Comparison of ENCODE assay signal across 20 cellular contexts in genomic region chr5:119427052-119427451, GRCh38. TPM values are rescaled to one million over a fixed set of nuclear protein-coding genes. Genes with fewer than 3 reads are reported as not detected.
DNase-seq lines count a peak whose midpoint lies in the region; ATAC-seq and TF ChIP-seq lines count a peak whose summit lies in the region.
"Had no signal": no experiment of that assay in that cellular context is flagged by ENCODE, and none has a peak within 500 bp of the region (broad histone marks: within the 10 kb centered on the region; RNA-seq: fewer than 3 reads in every experiment).

No MANE protein-coding gene starts in this region.

- H3K4me3 Mint-ChIP-seq in neural progenitor cell = no peak overlapping the region
- H3K4me3 Mint-ChIP-seq: CD8-positive, alpha-beta T cell; HFFc6 had no signal

- H3F3A ChIP-seq in neural progenitor cell (ENCODE audit: low read depth) = no peaks in the 10 kb centered on the region

- DNase-seq in body of pancreas (no peak), left lung (no peak), neural progenitor cell (ENCODE audit: low spot score) (no peak), posterior cingulate gyrus (no peak), occipital lobe (lab: John Stamatoyannopoulos, UW) (no peak), NCI-H1105 (lab: John Stamatoyannopoulos, UW) (no peak)
- DNase-seq: Calu3; CD8-positive, alpha-beta T cell; HFFc6; KG1; NCI-H1417; NCI-H187; NCI-H2227 treated with DMSO at 0.1 percent for 48 hours; NCI-H510A treated with DMSO at 0.1 percent for 48 hours; NCI-H774; SJCRH30 had no signal

- no peaks in the 10 kb centered on the region for H3K9me3 Mint-ChIP-seq in neural progenitor cell
- H3K9me3 Mint-ChIP-seq: CD8-positive, alpha-beta T cell had no signal

- H3K27me3 Mint-ChIP-seq in neural progenitor cell (ENCODE audit: insufficient read depth, low read depth) = peaks cover 2% of the 10 kb centered on the region

- H3K4me1 Mint-ChIP-seq in neural progenitor cell = no peaks in the 10 kb centered on the region

- no peak overlapping the region for H3K4me2 ChIP-seq in neural progenitor cell
- H3K4me2 ChIP-seq: A549, BLaER1 had no signal

- H3K79me2 ChIP-seq in neural progenitor cell (ENCODE audit: low read depth) = no peaks in the 10 kb centered on the region

- H3K4me3 ChIP-seq in HEK293 (ENCODE audit: low read depth, low read length) = no peak overlapping the region
- no peak overlapping the region for H3K4me3 ChIP-seq in body of pancreas
- no peak overlapping the region for H3K4me3 ChIP-seq in left lung
- H3K4me3 ChIP-seq in neural progenitor cell = no peak overlapping the region
- H3K4me3 ChIP-seq: A549, BLaER1, SJCRH30 had no signal

- WGBS in body of pancreas, 2 donors = 66 to 93% methylated on average over 2 of the region's 2 CpGs

- TF ChIP-seq POLR2A in body of pancreas (IDR thresholded peaks at IDR 0.05) = no peak

- H3K4me1 ChIP-seq in HEK293 (ENCODE audit: control insufficient read depth, insufficient read depth, low read length) = no peaks in the 10 kb centered on the region
- H3K4me1 ChIP-seq in body of pancreas = no peaks in the 10 kb centered on the region
- H3K4me1 ChIP-seq in left lung = peaks cover 3 to 30% of the 10 kb centered on the region in 2 donors
- H3K4me1 ChIP-seq in neural progenitor cell = no peaks in the 10 kb centered on the region
- H3K4me1 ChIP-seq: A549 had no signal

- H3K9me3 ChIP-seq in HEK293 (ENCODE audit: control insufficient read depth, insufficient read depth, low read depth, low read length) (no peaks in the 10 kb centered on the region), body of pancreas (no peaks in the 10 kb centered on the region), left lung (no peaks in the 10 kb centered on the region), neural progenitor cell (ENCODE audit: low read depth) (no peaks in the 10 kb centered on the region)
- H3K9me3 ChIP-seq: A549, SJCRH30 had no signal

- no peak overlapping the region for H3K9ac ChIP-seq in neural progenitor cell
- H3K9ac ChIP-seq: BLaER1 had no signal

- H3K36me3 ChIP-seq in HEK293 (ENCODE audit: control insufficient read depth in 2 of 2, insufficient read depth in 1 of 2, low read length in 2 of 2) (no peaks in the 10 kb centered on the region), body of pancreas (replicated peaks in 1 of 2; ENCODE audit: insufficient read depth in 1 of 2, low read depth in 2 of 2) (no peaks in the 10 kb centered on the region), left lung (no peaks in the 10 kb centered on the region), neural progenitor cell (no peaks in the 10 kb centered on the region)
- H3K36me3 ChIP-seq: BLaER1, SJCRH30 had no signal

- no peaks in the 10 kb centered on the region for H3K36me3 Mint-ChIP-seq in neural progenitor cell
- H3K36me3 Mint-ChIP-seq: CD8-positive, alpha-beta T cell had no signal

- peak overlapping the region; percentile 26 for H2AFZ ChIP-seq in neural progenitor cell (replicated peaks)

- H4K20me1 ChIP-seq in neural progenitor cell (ENCODE audit: low read depth) = no peaks in the 10 kb centered on the region
- H4K20me1 ChIP-seq: BLaER1 had no signal

- H3K27ac Mint-ChIP-seq in neural progenitor cell = no peak overlapping the region
- H3K27ac Mint-ChIP-seq: CD8-positive, alpha-beta T cell; HFFc6 had no signal

- H3K27ac ChIP-seq in HEK293 (ENCODE audit: extremely low read depth, low read depth, low read length) = no peak overlapping the region
- no peak overlapping the region for H3K27ac ChIP-seq in body of pancreas
- H3K27ac ChIP-seq in left lung = peak overlapping the region in 1 of 2 donors; percentile 78
- H3K27ac ChIP-seq in neural progenitor cell = no peak overlapping the region
- H3K27ac ChIP-seq: A549, BLaER1, SJCRH30 had no signal

- CTCF ChIA-PET in HEK293 (lab: Yijun Ruan, JAX) = interaction anchor here (0.7 to 1.4 kb wide), 2 partner anchors 439 to 834 kb away, joined by 3 to 4 read pairs; no protein-coding TSS in a partner anchor

- intact Hi-C loops in body of pancreas (cut with DNase I) (no loop called here), left lung (cut with DNase I) (no loop called here), posterior cingulate gyrus (cut with DNase I) (no loop called here)

- no peaks in the 10 kb centered on the region for H3K27me3 ChIP-seq in body of pancreas
- H3K27me3 ChIP-seq in left lung = no peaks in the 10 kb centered on the region
- H3K27me3 ChIP-seq in neural progenitor cell = no peaks in the 10 kb centered on the region
- H3K27me3 ChIP-seq: BLaER1, SJCRH30 had no signal

- TF ChIP-seq CTCF in HEK293 (tag by site-specific recombination; IDR thresholded peaks at IDR 0.05) = no peak
- no peak for TF ChIP-seq CTCF in body of pancreas (IDR thresholded peaks at IDR 0.05)
- TF ChIP-seq CTCF in left lung (IDR thresholded peaks at IDR 0.05) = no peak
- no peak for TF ChIP-seq CTCF in neural progenitor cell (IDR thresholded peaks at IDR 0.05)

- POLR2A ChIA-PET in HEK293 (lab: Yijun Ruan, JAX) = no interaction called here

- ATAC-seq in body of pancreas (peak; percentile 40), left lung (peak; percentile 65), HG03175 (IDR thresholded peaks at IDR 0.05; ENCODE audit: unreplicated experiment) (no peak)
- ATAC-seq: A549; CD8-positive, alpha-beta T cell had no signal

TF ChIP-seq in HEK293, 187 proteins besides CTCF, POLR2A, EP300 and RAD21:
- TF ChIP-seq ZNF629 (tag by site-specific recombination; IDR thresholded peaks at IDR 0.05) (0 out of 2 replicates have a peak, but pooled peaks have one; percentile 23), ZNF610 (tag by site-specific recombination; IDR thresholded peaks at IDR 0.05; ENCODE audit: borderline replicate concordance) (no peak), ZNF394 (tag by site-specific recombination; IDR thresholded peaks at IDR 0.05; ENCODE audit: borderline replicate concordance) (peak; percentile 94), YY2 (tag by site-specific recombination; IDR thresholded peaks at IDR 0.05) (no peak), ATF2 (tag by site-specific recombination; IDR thresholded peaks at IDR 0.05; ENCODE audit: low read depth) (peak; percentile 58; the same call in 1 of the 2 replicates)

RNA-seq across cellular contexts. Expression of gene HSD17B4, which starts 25.2 kb away (rescaled TPM):
- total RNA-seq in body of pancreas = 10 to 100 TPM; 97.2 to 98.6 TPM
- 100 to 1,000 TPM; 351 to 413 TPM for total RNA-seq in left lung
- total RNA-seq in neural progenitor cell (ENCODE audit: low replicate concordance) = 184 and 306 TPM in 2 replicates
- total RNA-seq in occipital lobe = 203 TPM
